In genomic region chr12:39144613-39145061, GRCh38 we compare ENCODE assay signal across 11 cellular contexts.
DNase-seq lines count a peak whose midpoint lies in the region; ATAC-seq and TF ChIP-seq lines count a peak whose summit lies in the region.
"Had no signal": no experiment of that assay in that cellular context is flagged by ENCODE, and none has a peak within 500 bp of the region (broad histone marks: within the 10 kb centered on the region; RNA-seq: fewer than 3 reads in every experiment).

No MANE protein-coding gene starts in this region.

- peaks cover 34% of the 10 kb centered on the region for H3K27me3 Mint-ChIP-seq in WTC11 (ENCODE audit: low read depth)

- H3K23ac ChIP-seq in mesenchymal stem cell (ENCODE audit: low read length in 2 of 2): no peak overlapping the region

- H2BK12ac ChIP-seq in mesenchymal stem cell (ENCODE audit: low read length in 2 of 2): no peak overlapping the region

- H2AFZ ChIP-seq in mesenchymal stem cell (ENCODE audit: low read depth, low read length): no peak overlapping the region

- peaks cover 5% of the 10 kb centered on the region for H3K4me1 ChIP-seq in mesenchymal stem cell (ENCODE audit: control insufficient read depth, insufficient read depth, low read depth, low read length)
- H3K4me1 ChIP-seq in transverse colon: peaks cover 0 to 3% (median 0%) of the 10 kb centered on the region in 4 donors

- H3K14ac ChIP-seq in mesenchymal stem cell (ENCODE audit: low read length in 2 of 2): no peak overlapping the region

- H3K27ac ChIP-seq in mesenchymal stem cell (ENCODE audit: low read length, poor library complexity, severe bottlenecking): no peak overlapping the region
- H3K27ac ChIP-seq in transverse colon: peak overlapping the region in 2 of 4 donors; percentile 8 to 38

- no peak overlapping the region for H3K27ac Mint-ChIP-seq in WTC11
- H3K27ac Mint-ChIP-seq: activated naive CD8-positive, alpha-beta T cell; effector memory CD8-positive, alpha-beta T cell had no signal

- DNase-seq in WTC11 (ENCODE audit: low spot score): peak; percentile 46
- DNase-seq in fibroblast of mammary gland (ENCODE audit: low read depth): no peak
- no peak for DNase-seq in mesenchymal stem cell
- DNase-seq in transverse colon: no peak
- no peak for DNase-seq in kidney tubule cell (ENCODE audit: low spot score)
- DNase-seq: DMS153; effector memory CD8-positive, alpha-beta T cell had no signal

- ATAC-seq in WTC11: peak; percentile 73
- no peak for ATAC-seq in HG02938 (IDR thresholded peaks at IDR 0.05; ENCODE audit: unreplicated experiment)
- ATAC-seq in HG03135 (IDR thresholded peaks at IDR 0.05; ENCODE audit: unreplicated experiment): no peak
- ATAC-seq: effector memory CD8-positive, alpha-beta T cell; left lobe of liver had no signal

- H3K9ac ChIP-seq in mesenchymal stem cell (ENCODE audit: low read length): no peak overlapping the region

- H3K9me3 ChIP-seq in mesenchymal stem cell (ENCODE audit: control insufficient read depth, low read length) (peaks cover 2% of the 10 kb centered on the region), transverse colon (peaks cover 0 to 2% of the 10 kb centered on the region in 2 donors)

- CTCF ChIA-PET in WTC11 (lab: Charles Lee): no interaction called here

- H4K8ac ChIP-seq in mesenchymal stem cell (ENCODE audit: low read length): no peak overlapping the region

- H3K36me3 ChIP-seq in mesenchymal stem cell (ENCODE audit: control insufficient read depth in 1 of 2, insufficient read depth in 2 of 2, low read depth in 1 of 2, low read length in 2 of 2) (no peaks in the 10 kb centered on the region), transverse colon (no peaks in the 10 kb centered on the region)

- H2AK5ac ChIP-seq in mesenchymal stem cell (ENCODE audit: low read length, severe bottlenecking): no peak overlapping the region

- no peak overlapping the region for H2BK120ac ChIP-seq in mesenchymal stem cell (ENCODE audit: low read depth, low read length)

- 0 out of 2 replicates have a peak, but pooled peaks cover 4% of the 10 kb centered on the region for H3K4me1 Mint-ChIP-seq in WTC11

- peaks cover 2% of the 10 kb centered on the region for H3K36me3 Mint-ChIP-seq in WTC11
- H3K36me3 Mint-ChIP-seq: activated naive CD8-positive, alpha-beta T cell had no signal

- no peak overlapping the region for H2BK15ac ChIP-seq in mesenchymal stem cell (ENCODE audit: low read depth, poor library complexity, severe bottlenecking)

- H2BK5ac ChIP-seq in mesenchymal stem cell (ENCODE audit: low read depth, low read length, poor library complexity, severe bottlenecking): no peak overlapping the region

- H3K18ac ChIP-seq in mesenchymal stem cell (ENCODE audit: low read depth in 1 of 2, low read length in 2 of 2): peak overlapping the region in 1 of 2 experiments; percentile 8

- peak overlapping the region; percentile 69 for H3K4me3 Mint-ChIP-seq in WTC11
- H3K4me3 Mint-ChIP-seq: activated naive CD8-positive, alpha-beta T cell; effector memory CD8-positive, alpha-beta T cell had no signal

- TF ChIP-seq CTCF in WTC11 (IDR thresholded peaks at IDR 0.05): no peak
- no peak for TF ChIP-seq CTCF in fibroblast of mammary gland (conservative IDR thresholded peaks at IDR 0.05; ENCODE audit: control insufficient read depth, insufficient read depth, low read depth, low read length)
- TF ChIP-seq CTCF in transverse colon (IDR thresholded peaks at IDR 0.05): no peak

- peaks cover 20% of the 10 kb centered on the region for H3K9me3 Mint-ChIP-seq in WTC11

- H3K79me1 ChIP-seq in mesenchymal stem cell (replicated peaks; ENCODE audit: low read length, poor library complexity, severe bottlenecking): no peaks in the 10 kb centered on the region

- intact Hi-C loops in transverse colon (cut with DNase I; ENCODE audit: low total_unique reads): no loop called here

- no peak for TF ChIP-seq POLR2A in transverse colon (IDR thresholded peaks at IDR 0.05)

- in situ Hi-C loops in transverse colon (cut with MboI; ENCODE audit: low pct_ligation_motif_present in 1 of 4, low pct_unique_long_range_greater_than_20kb in 1 of 4, low sequenced_read_pairs in 3 of 4): loop anchor here in 1 of 4 donors (10.0 kb wide), 1 partner anchor 130 kb away; no protein-coding TSS in a partner anchor

- WGBS in mesenchymal stem cell: 81% methylated on average over 30 of the region's 41 CpGs
- 68% methylated on average over 29 of the region's 41 CpGs; no CpG with 5 or more reads in 1 of the 2 donors for WGBS in transverse colon (ENCODE audit: low coverage in 1 of 2), 2 donors

- H3K4me2 ChIP-seq in mesenchymal stem cell (ENCODE audit: low read length, poor library complexity, severe bottlenecking): no peak overlapping the region

- peaks cover 0 to 28% of the 10 kb centered on the region in 2 experiments for H3K27me3 ChIP-seq in mesenchymal stem cell (ENCODE audit: control insufficient read depth in 1 of 2, insufficient read depth in 1 of 2, low read length in 2 of 2)
- H3K27me3 ChIP-seq in transverse colon: peaks cover 22% of the 10 kb centered on the region

- POLR2A ChIA-PET in WTC11 (lab: Charles Lee): interaction anchor here (0.6 kb wide), 1 partner anchor 129 kb away, joined by 3 read pairs; no protein-coding TSS in a partner anchor

- H3K4ac ChIP-seq in mesenchymal stem cell (ENCODE audit: low read depth in 1 of 2, low read length in 2 of 2): no peak overlapping the region

- peak overlapping the region; percentile 44 for H3K4me3 ChIP-seq in fibroblast of mammary gland (ENCODE audit: control insufficient read depth, low read depth, low read length)
- peak overlapping the region in 1 of 2 experiments; percentile 58 for H3K4me3 ChIP-seq in mesenchymal stem cell (ENCODE audit: insufficient read depth in 1 of 2, low read depth in 1 of 2, low read length in 2 of 2)
- peak overlapping the region; percentile 51 to 63 (median 58) for H3K4me3 ChIP-seq in transverse colon

- no peak for TF ChIP-seq EP300 in transverse colon (IDR thresholded peaks at IDR 0.05; ENCODE audit: low read depth)

- H4K91ac ChIP-seq in mesenchymal stem cell (ENCODE audit: low read length): peak overlapping the region; percentile 8

TF ChIP-seq in WTC11, 78 proteins besides CTCF, POLR2A, EP300 and RAD21 (continues in another document):
- no peak for TF ChIP-seq E2F5 (CRISPR knock-in tag; IDR thresholded peaks at IDR 0.05)
- TF ChIP-seq ZNF317 (CRISPR knock-in tag; IDR thresholded peaks at IDR 0.05; ENCODE audit: borderline replicate concordance, low read depth): no peak
- TF ChIP-seq NFATC4 (CRISPR knock-in tag; IDR thresholded peaks at IDR 0.05): no peak
- no peak for TF ChIP-seq STAT6 (CRISPR knock-in tag; conservative IDR thresholded peaks at IDR 0.05; ENCODE audit: low read depth)
- TF ChIP-seq SP1 (CRISPR knock-in tag; conservative IDR thresholded peaks at IDR 0.05): no peak
- TF ChIP-seq USF2 (CRISPR knock-in tag; IDR thresholded peaks at IDR 0.05): peak; percentile 28; the same call in 1 of the 2 replicates
